In the genomic region with DNA sequence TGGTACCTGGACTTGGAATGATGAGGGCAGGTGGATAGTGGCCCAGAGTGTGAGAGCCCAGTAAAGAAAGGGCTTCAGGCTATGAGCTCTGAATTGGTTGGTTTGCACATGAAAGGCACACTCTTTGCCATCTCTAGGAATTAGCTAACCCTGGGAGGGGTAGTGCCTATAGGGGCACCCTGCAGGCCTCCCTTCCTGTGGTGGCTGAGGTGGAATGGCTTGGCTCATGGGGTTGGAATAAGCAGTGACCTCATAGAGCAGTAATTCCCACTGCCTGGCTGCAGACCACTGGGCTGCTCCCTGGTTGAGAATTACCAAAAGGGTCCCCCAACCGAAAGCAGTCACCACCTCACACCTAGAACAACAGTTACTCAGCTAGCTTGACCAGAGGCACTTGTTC, we compare ENCODE assay signal across 33 cellular contexts. TPM values are rescaled to one million over a fixed set of nuclear protein-coding genes. Genes with fewer than 3 reads are reported as not detected.
"Had no signal": no experiment of that assay in that cellular context is flagged by ENCODE, and none has a peak within 500 bp of the region (broad histone marks: within the 10 kb centered on the region; RNA-seq: fewer than 3 reads in every experiment).

No MANE protein-coding gene starts in this region.

- H3K9me3 ChIP-seq: prostate gland, thyroid gland had no signal

- DNase-seq: dorsolateral prefrontal cortex; effector CD4-positive, alpha-beta T cell; foreskin fibroblast; heart left ventricle; immature natural killer cell; left ventricle myocardium superior; lower lobe of right lung; natural killer cell; stimulated activated CD4-positive, alpha-beta T cell treated with anti-CD3 and anti-CD28 coated beads, Interleukin-12 subunit alpha, Interleukin-12 subunit beta, amount 100 ng/mL, for 4 hours; stimulated activated CD4-positive, alpha-beta T cell treated with anti-CD3 and anti-CD28 coated beads, Interleukin-1b, Interleukin-23, amount 100 ng/mL, for 48 hours; stimulated activated CD4-positive, alpha-beta T cell treated with anti-CD3 and anti-CD28 coated beads, Interleukin-4, amount 100 ng/mL, for 1 hour; stimulated activated CD8-positive, alpha-beta memory T cell treated with anti-CD3 and anti-CD28 coated beads, Interleukin-4, amount 100 ng/mL, for 48 hours; stimulated activated naive CD4-positive, alpha-beta T cell; stimulated activated naive CD8-positive, alpha-beta T cell treated with anti-CD3 and anti-CD28 coated beads, Interleukin-15, amount 100 ng/mL, for 72 hours; thyroid gland had no signal

- ATAC-seq: esophagus mucosa; gastroesophageal sphincter; heart left ventricle; left ventricle myocardium superior; lower lobe of right lung; natural killer cell; sciatic nerve; stimulated activated naive CD8-positive, alpha-beta T cell treated with anti-CD3 and anti-CD28 coated beads, Interleukin-15, amount 100 ng/mL, for 72 hours had no signal

- H3K36me3 ChIP-seq: gastroesophageal sphincter, heart left ventricle, lower lobe of right lung, neutrophil, prostate gland, right atrium auricular region, thyroid gland had no signal

- H3K4me2 ChIP-seq: hepatocyte, smooth muscle cell had no signal

- H3K27ac ChIP-seq: dorsolateral prefrontal cortex, epithelial cell of prostate, gastroesophageal sphincter, heart left ventricle, hepatocyte, lower lobe of right lung, neutrophil, parathyroid adenoma, prostate gland, right atrium auricular region, thyroid gland had no signal

- H3K4me1 ChIP-seq: gastroesophageal sphincter, heart left ventricle, lower lobe of right lung, parathyroid adenoma, prostate gland, right atrium auricular region, thyroid gland had no signal

- H3K27me3 ChIP-seq: dorsolateral prefrontal cortex, neutrophil, right atrium auricular region, thyroid gland had no signal

- H3K4me3 ChIP-seq: dorsolateral prefrontal cortex, gastroesophageal sphincter, heart left ventricle, hepatocyte, lower lobe of right lung, prostate gland, right atrium auricular region, smooth muscle cell, thyroid gland had no signal

- H2AFZ ChIP-seq: hepatocyte, parathyroid adenoma had no signal

- H3K9ac ChIP-seq: parathyroid adenoma had no signal

RNA-seq across cellular contexts. Expression of a gene that starts 42.7 kb away (rescaled TPM):
- total RNA-seq: cerebellum, esophagus mucosa, gastroesophageal sphincter, heart left ventricle, left ventricle myocardium superior, lower lobe of right lung, mesenteric fat pad, mononuclear cell, natural killer cell, omental fat pad, prostate gland, right atrium auricular region, sciatic nerve, smooth muscle cell, temporal lobe, thyroid gland, urinary bladder had no signal
- polyA plus RNA-seq: heart left ventricle, hepatocyte, immature natural killer cell, keratinocyte, neural cell, smooth muscle cell, urinary bladder had no signal
